In genomic region chr2:200310545-200310971, GRCh38 we compare ENCODE assay signal across 16 cellular contexts. TPM values are rescaled to one million over a fixed set of nuclear protein-coding genes. Genes with fewer than 3 reads are reported as not detected.
DNase-seq lines count a peak whose midpoint lies in the region; ATAC-seq, FAIRE-seq and TF ChIP-seq lines count a peak whose summit lies in the region.
"Had no signal": no experiment of that assay in that cellular context is flagged by ENCODE, and none has a peak within 500 bp of the region (broad histone marks: within the 10 kb centered on the region; RNA-seq: fewer than 3 reads in every experiment).

No MANE protein-coding gene starts in this region.

- H4K91ac ChIP-seq in trophoblast cell (ENCODE audit: low read depth, low read length), result no peak overlapping the region

- WGBS in trophoblast cell (ENCODE audit: extremely low coverage, insufficient coverage, insufficient read length), result no CpG with 5 or more reads among the region's 2 CpGs

- H3K79me2 ChIP-seq in GM23338 (replicated peaks; ENCODE audit: insufficient read depth) (peaks cover 90% of the 10 kb centered on the region), trophoblast cell (ENCODE audit: control insufficient read depth, insufficient read depth, low read length, poor library complexity) (peaks cover 33% of the 10 kb centered on the region), Karpas-422 (ENCODE audit: low read length) (no peaks in the 10 kb centered on the region)

- TF ChIP-seq CTCF in GM23338 (conservative IDR thresholded peaks at IDR 0.05; ENCODE audit: low read depth in 2 of 2) (no peak), WERI-Rb-1 (IDR thresholded peaks at IDR 0.05; ENCODE audit: low read depth, low read length) (no peak), fibroblast of pulmonary artery (IDR thresholded peaks at IDR 0.05; ENCODE audit: low read length, missing control alignments) (no peak)

- H4K8ac ChIP-seq in trophoblast cell (ENCODE audit: low read depth, low read length), result no peak overlapping the region

- H2BK12ac ChIP-seq in trophoblast cell (ENCODE audit: low read length), result no peak overlapping the region

- H3K18ac ChIP-seq in trophoblast cell (ENCODE audit: low read length), result no peak overlapping the region

- no peaks in the 10 kb centered on the region for H3K9me3 Mint-ChIP-seq in GM23338
- H3K9me3 Mint-ChIP-seq: activated CD4-positive, alpha-beta memory T cell treated with anti-CD3 and anti-CD28 coated beads for 36 hours; activated T-helper 2 cell treated with anti-CD3 and anti-CD28 coated beads, Interferon-gamma antibody, Interleukin-2, Interleukin-4, amounts not matched to agents 10 μg/mL and 5 μg/mL and 100 μg/mL, durations not matched to agents 14 hours and 24 hours and 36 hours had no signal

- peak; percentile 59 for DNase-seq in GM23338 (ENCODE audit: low spot score)
- DNase-seq in WERI-Rb-1, result no peak
- DNase-seq in fibroblast of pulmonary artery (ENCODE audit: low read depth), result peak; percentile 47
- DNase-seq in trophoblast cell, result peak in 1 of 2 donors; percentile 73
- no peak for DNase-seq in frontal cortex (ENCODE audit: low spot score in 2 of 2)
- DNase-seq in activated CD4-positive, CD25-positive, alpha-beta regulatory T cell (lab: John Stamatoyannopoulos, UW), result no peak
- DNase-seq in Karpas-422, result no peak
- DNase-seq: activated CD4-positive, alpha-beta memory T cell treated with anti-CD3 and anti-CD28 coated beads for 36 hours; NCI-H510A treated with DMSO at 0.1 percent for 48 hours had no signal

- H3K23ac ChIP-seq in trophoblast cell (ENCODE audit: low read length), result no peak overlapping the region

- H3K27me3 ChIP-seq in GM23338 (ENCODE audit: insufficient read depth) (no peaks in the 10 kb centered on the region), WERI-Rb-1 (ENCODE audit: insufficient read depth, low read depth, severe bottlenecking) (no peaks in the 10 kb centered on the region), trophoblast cell (ENCODE audit: insufficient read depth, low read length) (no peaks in the 10 kb centered on the region), Karpas-422 (ENCODE audit: low read length) (no peaks in the 10 kb centered on the region)

- no peak for FAIRE-seq in frontal cortex (lab: Jason Lieb, UNC)
- FAIRE-seq: endometrium, G401.6 had no signal

- no peak overlapping the region for H2AFZ ChIP-seq in GM23338
- H2AFZ ChIP-seq in trophoblast cell (ENCODE audit: insufficient read depth, low read length, poor library complexity), result no peak overlapping the region
- no peak overlapping the region for H2AFZ ChIP-seq in Karpas-422 (ENCODE audit: low read length)

- H2BK120ac ChIP-seq in trophoblast cell (ENCODE audit: insufficient read depth, low read length, poor library complexity), result no peak overlapping the region

- H3K9me3 ChIP-seq in WERI-Rb-1 (ENCODE audit: severe bottlenecking) (no peaks in the 10 kb centered on the region), trophoblast cell (ENCODE audit: insufficient read depth, low read depth, low read length) (no peaks in the 10 kb centered on the region), Karpas-422 (ENCODE audit: low read length) (no peaks in the 10 kb centered on the region)

- H3K4me1 ChIP-seq in GM23338 (ENCODE audit: insufficient read depth) (peaks cover 59% of the 10 kb centered on the region), trophoblast cell (ENCODE audit: control insufficient read depth in 1 of 2, insufficient read depth in 2 of 2, low read length in 2 of 2) (peaks cover 15 to 17% of the 10 kb centered on the region in 2 experiments), Karpas-422 (ENCODE audit: low read length) (no peaks in the 10 kb centered on the region)

- peaks cover 14% of the 10 kb centered on the region for H3K27me3 Mint-ChIP-seq in GM23338 (ENCODE audit: insufficient read depth, low read depth, poor library complexity)

- no peaks in the 10 kb centered on the region for H3K9me2 ChIP-seq in GM23338 (ENCODE audit: insufficient read depth)
- no peaks in the 10 kb centered on the region for H3K9me2 ChIP-seq in Karpas-422 (replicated peaks; ENCODE audit: insufficient read depth, low read length)

- no peaks in the 10 kb centered on the region for H3F3A ChIP-seq in GM23338 (replicated peaks; ENCODE audit: low read depth)

- H4K12ac ChIP-seq in trophoblast cell (ENCODE audit: low read depth, low read length), result no peak overlapping the region

- H3K79me1 ChIP-seq in trophoblast cell (ENCODE audit: low read length), result peaks cover 19% of the 10 kb centered on the region

- peaks cover 9% of the 10 kb centered on the region; the same call in 1 of the 3 replicates for H3K36me3 Mint-ChIP-seq in GM23338 (ENCODE audit: low read depth)
- H3K36me3 Mint-ChIP-seq: activated CD4-positive, alpha-beta memory T cell treated with anti-CD3 and anti-CD28 coated beads for 36 hours had no signal

- ATAC-seq in GM23338 (no peak), GM21576 (IDR thresholded peaks at IDR 0.05; ENCODE audit: unreplicated experiment) (no peak)
- ATAC-seq: sciatic nerve had no signal

- H4K20me1 ChIP-seq in GM23338 (replicated peaks; ENCODE audit: insufficient read depth) (no peaks in the 10 kb centered on the region), Karpas-422 (ENCODE audit: insufficient read depth, low read depth, low read length) (no peaks in the 10 kb centered on the region)

- peaks cover 72% of the 10 kb centered on the region for H3K4me1 Mint-ChIP-seq in GM23338

- no peak overlapping the region for H2BK5ac ChIP-seq in trophoblast cell (ENCODE audit: low read depth, low read length, poor library complexity)

- H3K27ac ChIP-seq in GM23338 (ENCODE audit: low read depth), result peak overlapping the region; percentile 68; the same call in 1 of the 2 replicates
- peak overlapping the region; percentile 85 for H3K27ac ChIP-seq in WERI-Rb-1
- no peak overlapping the region for H3K27ac ChIP-seq in trophoblast cell (ENCODE audit: low read depth, low read length)
- H3K27ac ChIP-seq in Karpas-422 (ENCODE audit: low read length), result no peak overlapping the region
- H3K27ac ChIP-seq: C4-2B, RWPE1 had no signal

- H3K4me3 ChIP-seq in GM23338, result peak overlapping the region; percentile 84; the same call in 1 of the 2 replicates
- H3K4me3 ChIP-seq in WERI-Rb-1 (ENCODE audit: low read depth, low read length), result no peak overlapping the region
- no peak overlapping the region for H3K4me3 ChIP-seq in fibroblast of pulmonary artery (replicated peaks; ENCODE audit: low read depth, low read length)
- no peak overlapping the region for H3K4me3 ChIP-seq in trophoblast cell (ENCODE audit: low read depth, low read length)
- H3K4me3 ChIP-seq in Karpas-422 (ENCODE audit: low read length), result no peak overlapping the region

- peak overlapping the region; percentile 64 for H3K4ac ChIP-seq in trophoblast cell (ENCODE audit: low read depth, low read length)

- H2AK5ac ChIP-seq in trophoblast cell (ENCODE audit: low read length), result no peak overlapping the region

- no peaks in the 10 kb centered on the region for H3K36me3 ChIP-seq in GM23338 (ENCODE audit: insufficient read depth)
- no peaks in the 10 kb centered on the region for H3K36me3 ChIP-seq in WERI-Rb-1
- H3K36me3 ChIP-seq in trophoblast cell (ENCODE audit: control insufficient read depth in 1 of 2, insufficient read depth in 2 of 2, low read length in 2 of 2), result no peaks in the 10 kb centered on the region
- H3K36me3 ChIP-seq in Karpas-422 (ENCODE audit: insufficient read depth, low read length), result no peaks in the 10 kb centered on the region

- no peak overlapping the region for H3K14ac ChIP-seq in trophoblast cell (ENCODE audit: low read length)

- H3K9ac ChIP-seq in trophoblast cell (ENCODE audit: low read length) (no peak overlapping the region), Karpas-422 (ENCODE audit: low read length) (no peak overlapping the region)

- H3K4me3 Mint-ChIP-seq in GM23338, result peak overlapping the region; percentile 60
- H3K4me3 Mint-ChIP-seq: activated CD4-positive, alpha-beta memory T cell treated with anti-CD3 and anti-CD28 coated beads for 36 hours had no signal

- H3K27ac Mint-ChIP-seq in GM23338, result peak overlapping the region; percentile 25
- H3K27ac Mint-ChIP-seq: activated CD4-positive, alpha-beta memory T cell treated with anti-CD3 and anti-CD28 coated beads for 36 hours; activated T-helper 2 cell treated with anti-CD3 and anti-CD28 coated beads, Interferon-gamma antibody, Interleukin-2, Interleukin-4, amounts not matched to agents 10 μg/mL and 5 μg/mL and 100 μg/mL, durations not matched to agents 14 hours and 24 hours and 36 hours had no signal

- H3K4me2 ChIP-seq in GM23338 (peak overlapping the region; percentile 79), trophoblast cell (ENCODE audit: low read length) (peak overlapping the region; percentile 25), Karpas-422 (ENCODE audit: low read depth, low read length, poor library complexity, severe bottlenecking) (no peak overlapping the region)

TF ChIP-seq in GM23338, 12 proteins besides CTCF, POLR2A, EP300 and RAD21 (continues in another document):
- TF ChIP-seq STAT1 (IDR thresholded peaks at IDR 0.05; ENCODE audit: unreplicated experiment), result no peak
- TF ChIP-seq CREB1 (CRISPR knock-in tag; IDR thresholded peaks at IDR 0.05; ENCODE audit: low read depth), result no peak
- TF ChIP-seq REST (IDR thresholded peaks at IDR 0.05; ENCODE audit: unreplicated experiment), result no peak

RNA-seq across cellular contexts. Expression of gene SPATS2L, which starts 4.1 kb away (rescaled TPM):
- total RNA-seq in GM23338 (2014; rRNA removed; shearing (Covaris generic)), result 118 and 146 TPM in 2 replicates
- polyA plus RNA-seq in GM23338 (2016; fragmentation: Nextera tagmentation; extraction: Ambion mirVana), result 154 and 263 TPM in 2 replicates
- 338 and 348 TPM in 2 replicates for polyA plus RNA-seq in trophoblast cell (2013)
- 40.8 TPM for total RNA-seq in frontal cortex
- total RNA-seq in Karpas-422 (2014; rRNA removed; shearing (Covaris generic); ENCODE audit: low replicate concordance), result not detected in 2 replicates

Comparison
In these comparisons a context has a peak if more than half of its experiments do, and no peak if none do; other contexts are left out.
1. DNase-seq: peak in GM23338 (single experiment) and fibroblast of pulmonary artery (single experiment); none in WERI-Rb-1 (single experiment), frontal cortex (0 of 2), activated CD4-positive, CD25-positive, alpha-beta regulatory T cell (0 of 4) and Karpas-422 (single experiment).
2. H3K27ac ChIP-seq: peak in GM23338 (single experiment) and WERI-Rb-1 (single experiment); none in trophoblast cell (single experiment) and Karpas-422 (single experiment).
3. RNA of gene SPATS2L, which starts 4.1 kb away (total RNA-seq): 118 to 146 TPM in GM23338 and 40.8 TPM in frontal cortex (single experiment); not detected in Karpas-422; every median in the first group is over 10 times any median in the second.